18 cellular contexts compared by ENCODE assay signal in the genomic region with DNA sequence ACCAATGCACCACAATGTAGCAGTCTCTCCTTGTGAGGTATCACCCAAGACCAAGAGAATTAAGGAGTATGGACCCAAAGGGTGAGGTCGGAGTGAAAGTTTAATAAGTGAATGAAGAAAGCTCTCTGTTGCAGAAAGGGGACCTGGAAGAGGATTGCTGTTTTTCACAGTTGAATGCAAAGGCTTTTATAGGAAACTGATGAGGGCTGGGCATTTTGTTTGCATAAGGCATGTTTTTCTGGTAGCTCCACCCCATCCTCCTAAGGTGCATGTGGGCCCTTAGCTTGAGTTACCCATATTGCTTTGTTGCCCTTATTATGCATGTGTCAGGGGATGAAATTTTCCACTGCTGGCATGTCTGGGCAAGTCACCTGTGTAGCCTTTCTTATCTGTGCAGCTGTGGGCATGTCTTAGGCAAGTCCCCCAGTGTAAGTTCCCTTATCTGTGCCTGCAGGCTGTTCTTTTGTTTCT.
A peak's percentile ranks its signal among the peaks of the same experiment; 100 is the strongest.
DNase-seq lines count a peak whose midpoint lies in the region; ATAC-seq and TF ChIP-seq lines count a peak whose summit lies in the region.
"Had no signal": no experiment of that assay in that cellular context is flagged by ENCODE, and none has a peak within 500 bp of the region (broad histone marks: within the 10 kb centered on the region; RNA-seq: fewer than 3 reads in every experiment).

No MANE protein-coding gene starts in this region.

- ATAC-seq in HG03432 (IDR thresholded peaks at IDR 0.05; ENCODE audit: unreplicated experiment) (peak; percentile 84), GM18520 (IDR thresholded peaks at IDR 0.05; ENCODE audit: unreplicated experiment) (no peak)
- ATAC-seq in activated T-helper 17 cell treated with anti-CD3 and anti-CD28 coated beads, Interleukin-2, amount 50 U/mL, for 72 hours (replicated peaks) = peak; percentile 29
- no peak for ATAC-seq in activated T-cell treated with anti-CD3 and anti-CD28 coated beads, Interleukin-2, amount 50 U/mL, for 4 hours
- ATAC-seq: gastrocnemius medialis, T-helper 17 cell had no signal

- peaks cover 16% of the 10 kb centered on the region for H3K9me3 Mint-ChIP-seq in activated T-helper 17 cell treated with anti-CD3 and anti-CD28 coated beads, Interleukin-2, amount 50 U/mL, for 72 hours
- H3K9me3 Mint-ChIP-seq in glutamatergic neuron (ENCODE audit: unreplicated experiment) = peaks cover 2% of the 10 kb centered on the region
- H3K9me3 Mint-ChIP-seq in activated T-cell treated with anti-CD3 and anti-CD28 coated beads, Interleukin-2, amount 50 U/mL, for 4 hours = peaks cover 6% of the 10 kb centered on the region

- no peaks in the 10 kb centered on the region for H3K36me3 Mint-ChIP-seq in activated T-helper 17 cell treated with anti-CD3 and anti-CD28 coated beads, Interleukin-2, amount 50 U/mL, for 72 hours (ENCODE audit: low read depth)
- no peaks in the 10 kb centered on the region for H3K36me3 Mint-ChIP-seq in glutamatergic neuron (ENCODE audit: unreplicated experiment)
- peaks cover 3% of the 10 kb centered on the region for H3K36me3 Mint-ChIP-seq in activated T-cell treated with anti-CD3 and anti-CD28 coated beads, Interleukin-2, amount 50 U/mL, for 4 hours (ENCODE audit: insufficient read depth)

- H3K27me3 Mint-ChIP-seq in activated T-helper 17 cell treated with anti-CD3 and anti-CD28 coated beads, Interleukin-2, amount 50 U/mL, for 72 hours = no peaks in the 10 kb centered on the region
- H3K27me3 Mint-ChIP-seq in glutamatergic neuron (ENCODE audit: unreplicated experiment) = peaks cover 1% of the 10 kb centered on the region
- no peaks in the 10 kb centered on the region for H3K27me3 Mint-ChIP-seq in activated T-cell treated with anti-CD3 and anti-CD28 coated beads, Interleukin-2, amount 50 U/mL, for 4 hours (ENCODE audit: low read depth)
- H3K27me3 Mint-ChIP-seq: T-helper 17 cell had no signal

- TF ChIP-seq CTCF in glutamatergic neuron (IDR thresholded peaks at IDR 0.05; ENCODE audit: partially characterized antibody, unreplicated experiment) = no peak

- no peaks in the 10 kb centered on the region for H3K4me1 Mint-ChIP-seq in activated T-helper 17 cell treated with anti-CD3 and anti-CD28 coated beads, Interleukin-2, amount 50 U/mL, for 72 hours
- H3K4me1 Mint-ChIP-seq in glutamatergic neuron (ENCODE audit: low read depth, unreplicated experiment) = peaks cover 2% of the 10 kb centered on the region
- H3K4me1 Mint-ChIP-seq in activated T-cell treated with anti-CD3 and anti-CD28 coated beads, Interleukin-2, amount 50 U/mL, for 4 hours (ENCODE audit: low read depth) = no peaks in the 10 kb centered on the region
- H3K4me1 Mint-ChIP-seq: T-helper 17 cell had no signal

- no peak overlapping the region for H3K4me3 Mint-ChIP-seq in activated T-helper 17 cell treated with anti-CD3 and anti-CD28 coated beads, Interleukin-2, amount 50 U/mL, for 72 hours
- no peak overlapping the region for H3K4me3 Mint-ChIP-seq in glutamatergic neuron (ENCODE audit: unreplicated experiment)
- no peak overlapping the region for H3K4me3 Mint-ChIP-seq in activated T-cell treated with anti-CD3 and anti-CD28 coated beads, Interleukin-2, amount 50 U/mL, for 4 hours
- H3K4me3 Mint-ChIP-seq: T-helper 17 cell had no signal

- no peak overlapping the region for H3K27ac Mint-ChIP-seq in activated T-helper 17 cell treated with anti-CD3 and anti-CD28 coated beads, Interleukin-2, amount 50 U/mL, for 72 hours
- no peak overlapping the region for H3K27ac Mint-ChIP-seq in glutamatergic neuron (ENCODE audit: unreplicated experiment)
- H3K27ac Mint-ChIP-seq: T-helper 17 cell had no signal

- DNase-seq in SIG-M5 treated with dmso at 0.1 percent for 504 hours (lab: John Stamatoyannopoulos, UW; ENCODE audit: unreplicated experiment) (peak; percentile 10), SIG-M5 (lab: John Stamatoyannopoulos, UW) (no peak), AG08395 (ENCODE audit: low spot score) (no peak), glutamatergic neuron (no peak)
- no peak for DNase-seq in activated T-cell treated with anti-CD3 and anti-CD28 coated beads, Interleukin-2, amount 50 U/mL, for 4 hours
- DNase-seq: activated CD4-positive, alpha-beta T cell treated with anti-CD3 and anti-CD28 coated beads, Interleukin-2, amount 50 U/mL, for 4 hours; activated naive CD4-positive, alpha-beta T cell; amygdala; BE2C; gastrocnemius medialis; mammary epithelial cell; NCI-H1417 treated with DMSO at 0.1 percent for 48 hours; stimulated activated CD4-positive, alpha-beta T cell treated with anti-CD3 and anti-CD28 coated beads, Interleukin-4, amount 100 ng/mL, for 24 hours; T-helper 17 cell; upper lobe of left lung had no signal

Comparison
In these comparisons a context has a peak if more than half of its experiments do, and no peak if none do; other contexts are left out.
1. ATAC-seq: peak in HG03432 (single experiment) and activated T-helper 17 cell treated with anti-CD3 and anti-CD28 coated beads, Interleukin-2, amount 50 U/mL, for 72 hours (single experiment); none in GM18520 (single experiment) and activated T-cell treated with anti-CD3 and anti-CD28 coated beads, Interleukin-2, amount 50 U/mL, for 4 hours (0 of 2).